1 cellular context compared by ENCODE assay signal in the genomic region with DNA sequence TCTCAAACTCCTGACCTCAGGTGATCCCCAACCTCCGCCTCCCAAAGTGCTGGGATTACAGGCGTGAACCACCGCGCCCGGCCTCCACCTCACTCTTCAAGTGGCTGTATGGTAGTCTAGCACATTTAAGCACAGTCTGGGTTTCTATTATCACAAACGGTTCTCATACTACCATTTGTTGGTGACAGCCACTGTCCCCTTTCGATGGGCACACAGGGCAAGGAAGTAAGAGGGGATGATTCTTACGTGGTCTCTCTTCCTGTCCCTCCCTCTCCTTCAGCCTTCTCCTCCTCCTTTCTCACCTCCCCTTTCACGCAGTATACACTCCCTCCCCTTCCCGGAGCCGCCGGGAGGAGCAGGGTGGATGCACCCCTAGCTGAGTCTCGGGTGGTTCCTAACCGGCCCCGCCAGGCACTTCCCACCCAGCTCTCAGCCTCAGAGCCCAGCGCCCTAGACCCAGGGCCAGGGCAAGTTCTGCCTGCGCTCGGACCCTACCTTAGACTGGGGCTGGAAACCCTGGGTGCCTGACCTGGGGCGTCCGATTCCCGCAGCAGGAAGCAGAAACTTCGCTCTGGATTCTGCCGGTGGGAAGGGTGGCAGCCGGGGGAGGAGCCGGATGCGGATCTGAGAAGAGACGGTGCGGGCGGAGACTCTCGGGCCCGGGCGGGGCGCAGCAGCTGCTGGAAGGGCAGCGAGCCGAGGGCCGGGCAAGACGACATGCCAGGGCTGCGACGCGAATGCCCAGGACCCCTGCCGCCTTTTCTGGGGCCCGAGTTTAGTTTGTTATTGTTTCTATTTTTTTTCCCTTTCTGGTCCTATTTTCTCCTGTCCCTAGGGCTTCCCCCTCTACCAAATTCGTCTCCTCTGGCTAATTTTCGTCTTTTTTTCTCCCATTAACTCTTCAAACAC.
TF ChIP-seq lines count a peak whose summit lies in the region.

A gene (minus strand): TSS at position 626 of the 909 bp plus-strand sequence. CDS start 5,062 bp downstream, outside the sequence.

TF ChIP-seq in HepG2, 621 proteins besides CTCF, POLR2A, EP300 and RAD21 (continued from another document and continues in another):
- TF ChIP-seq, protein P1, sequence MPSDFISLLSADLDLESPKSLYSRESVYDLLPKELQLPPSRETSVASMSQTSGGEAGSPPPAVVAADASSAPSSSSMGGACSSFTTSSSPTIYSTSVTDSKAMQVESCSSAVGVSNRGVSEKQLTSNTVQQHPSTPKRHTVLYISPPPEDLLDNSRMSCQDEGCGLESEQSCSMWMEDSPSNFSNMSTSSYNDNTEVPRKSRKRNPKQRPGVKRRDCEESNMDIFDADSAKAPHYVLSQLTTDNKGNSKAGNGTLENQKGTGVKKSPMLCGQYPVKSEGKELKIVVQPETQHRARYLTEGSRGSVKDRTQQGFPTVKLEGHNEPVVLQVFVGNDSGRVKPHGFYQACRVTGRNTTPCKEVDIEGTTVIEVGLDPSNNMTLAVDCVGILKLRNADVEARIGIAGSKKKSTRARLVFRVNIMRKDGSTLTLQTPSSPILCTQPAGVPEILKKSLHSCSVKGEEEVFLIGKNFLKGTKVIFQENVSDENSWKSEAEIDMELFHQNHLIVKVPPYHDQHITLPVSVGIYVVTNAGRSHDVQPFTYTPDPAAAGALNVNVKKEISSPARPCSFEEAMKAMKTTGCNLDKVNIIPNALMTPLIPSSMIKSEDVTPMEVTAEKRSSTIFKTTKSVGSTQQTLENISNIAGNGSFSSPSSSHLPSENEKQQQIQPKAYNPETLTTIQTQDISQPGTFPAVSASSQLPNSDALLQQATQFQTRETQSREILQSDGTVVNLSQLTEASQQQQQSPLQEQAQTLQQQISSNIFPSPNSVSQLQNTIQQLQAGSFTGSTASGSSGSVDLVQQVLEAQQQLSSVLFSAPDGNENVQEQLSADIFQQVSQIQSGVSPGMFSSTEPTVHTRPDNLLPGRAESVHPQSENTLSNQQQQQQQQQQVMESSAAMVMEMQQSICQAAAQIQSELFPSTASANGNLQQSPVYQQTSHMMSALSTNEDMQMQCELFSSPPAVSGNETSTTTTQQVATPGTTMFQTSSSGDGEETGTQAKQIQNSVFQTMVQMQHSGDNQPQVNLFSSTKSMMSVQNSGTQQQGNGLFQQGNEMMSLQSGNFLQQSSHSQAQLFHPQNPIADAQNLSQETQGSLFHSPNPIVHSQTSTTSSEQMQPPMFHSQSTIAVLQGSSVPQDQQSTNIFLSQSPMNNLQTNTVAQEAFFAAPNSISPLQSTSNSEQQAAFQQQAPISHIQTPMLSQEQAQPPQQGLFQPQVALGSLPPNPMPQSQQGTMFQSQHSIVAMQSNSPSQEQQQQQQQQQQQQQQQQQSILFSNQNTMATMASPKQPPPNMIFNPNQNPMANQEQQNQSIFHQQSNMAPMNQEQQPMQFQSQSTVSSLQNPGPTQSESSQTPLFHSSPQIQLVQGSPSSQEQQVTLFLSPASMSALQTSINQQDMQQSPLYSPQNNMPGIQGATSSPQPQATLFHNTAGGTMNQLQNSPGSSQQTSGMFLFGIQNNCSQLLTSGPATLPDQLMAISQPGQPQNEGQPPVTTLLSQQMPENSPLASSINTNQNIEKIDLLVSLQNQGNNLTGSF (CRISPR knock-in tag; IDR thresholded peaks at IDR 0.05) = no peak
- TF ChIP-seq, protein P2, sequence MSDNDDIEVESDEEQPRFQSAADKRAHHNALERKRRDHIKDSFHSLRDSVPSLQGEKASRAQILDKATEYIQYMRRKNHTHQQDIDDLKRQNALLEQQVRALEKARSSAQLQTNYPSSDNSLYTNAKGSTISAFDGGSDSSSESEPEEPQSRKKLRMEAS (IDR thresholded peaks at IDR 0.05) = peak; percentile 58; the same call in 1 of the 2 replicates
- no peak for TF ChIP-seq FOSL1 (CRISPR knock-in tag; IDR thresholded peaks at IDR 0.05; ENCODE audit: borderline replicate concordance)
- TF ChIP-seq THYN1 (CRISPR knock-in tag; IDR thresholded peaks at IDR 0.05; ENCODE audit: borderline replicate concordance, low read depth) = no peak
- peak; percentile 33; the same call in 1 of the 2 replicates for TF ChIP-seq ZNF790 (CRISPR knock-in tag; IDR thresholded peaks at IDR 0.05; ENCODE audit: borderline replicate concordance)
- TF ChIP-seq THAP11 (CRISPR knock-in tag; IDR thresholded peaks at IDR 0.05) = peak; percentile 68
- TF ChIP-seq TARDBP (CRISPR knock-in tag; IDR thresholded peaks at IDR 0.05) = peak; percentile 78; the same call in 1 of the 2 replicates
- TF ChIP-seq ZNF616 (CRISPR knock-in tag; IDR thresholded peaks at IDR 0.05; ENCODE audit: low read depth) = no peak
- TF ChIP-seq ZNF331 (CRISPR knock-in tag; IDR thresholded peaks at IDR 0.05) = peak; percentile 61; the same call in 1 of the 2 replicates
- no peak; the same call in 1 of the 2 replicates for TF ChIP-seq RFXAP (CRISPR knock-in tag; IDR thresholded peaks at IDR 0.05; ENCODE audit: borderline replicate concordance)
- no peak for TF ChIP-seq MAFG (CRISPR knock-in tag; IDR thresholded peaks at IDR 0.05)
- TF ChIP-seq ZNF333 (CRISPR knock-in tag; IDR thresholded peaks at IDR 0.05; ENCODE audit: borderline replicate concordance) = no peak; the same call in 1 of the 2 replicates
- TF ChIP-seq, protein P3, sequence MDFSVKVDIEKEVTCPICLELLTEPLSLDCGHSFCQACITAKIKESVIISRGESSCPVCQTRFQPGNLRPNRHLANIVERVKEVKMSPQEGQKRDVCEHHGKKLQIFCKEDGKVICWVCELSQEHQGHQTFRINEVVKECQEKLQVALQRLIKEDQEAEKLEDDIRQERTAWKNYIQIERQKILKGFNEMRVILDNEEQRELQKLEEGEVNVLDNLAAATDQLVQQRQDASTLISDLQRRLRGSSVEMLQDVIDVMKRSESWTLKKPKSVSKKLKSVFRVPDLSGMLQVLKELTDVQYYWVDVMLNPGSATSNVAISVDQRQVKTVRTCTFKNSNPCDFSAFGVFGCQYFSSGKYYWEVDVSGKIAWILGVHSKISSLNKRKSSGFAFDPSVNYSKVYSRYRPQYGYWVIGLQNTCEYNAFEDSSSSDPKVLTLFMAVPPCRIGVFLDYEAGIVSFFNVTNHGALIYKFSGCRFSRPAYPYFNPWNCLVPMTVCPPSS (IDR thresholded peaks at IDR 0.05) = no peak
- TF ChIP-seq, protein P4, sequence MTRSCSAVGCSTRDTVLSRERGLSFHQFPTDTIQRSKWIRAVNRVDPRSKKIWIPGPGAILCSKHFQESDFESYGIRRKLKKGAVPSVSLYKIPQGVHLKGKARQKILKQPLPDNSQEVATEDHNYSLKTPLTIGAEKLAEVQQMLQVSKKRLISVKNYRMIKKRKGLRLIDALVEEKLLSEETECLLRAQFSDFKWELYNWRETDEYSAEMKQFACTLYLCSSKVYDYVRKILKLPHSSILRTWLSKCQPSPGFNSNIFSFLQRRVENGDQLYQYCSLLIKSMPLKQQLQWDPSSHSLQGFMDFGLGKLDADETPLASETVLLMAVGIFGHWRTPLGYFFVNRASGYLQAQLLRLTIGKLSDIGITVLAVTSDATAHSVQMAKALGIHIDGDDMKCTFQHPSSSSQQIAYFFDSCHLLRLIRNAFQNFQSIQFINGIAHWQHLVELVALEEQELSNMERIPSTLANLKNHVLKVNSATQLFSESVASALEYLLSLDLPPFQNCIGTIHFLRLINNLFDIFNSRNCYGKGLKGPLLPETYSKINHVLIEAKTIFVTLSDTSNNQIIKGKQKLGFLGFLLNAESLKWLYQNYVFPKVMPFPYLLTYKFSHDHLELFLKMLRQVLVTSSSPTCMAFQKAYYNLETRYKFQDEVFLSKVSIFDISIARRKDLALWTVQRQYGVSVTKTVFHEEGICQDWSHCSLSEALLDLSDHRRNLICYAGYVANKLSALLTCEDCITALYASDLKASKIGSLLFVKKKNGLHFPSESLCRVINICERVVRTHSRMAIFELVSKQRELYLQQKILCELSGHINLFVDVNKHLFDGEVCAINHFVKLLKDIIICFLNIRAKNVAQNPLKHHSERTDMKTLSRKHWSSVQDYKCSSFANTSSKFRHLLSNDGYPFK (CRISPR knock-in tag; IDR thresholded peaks at IDR 0.05; ENCODE audit: borderline replicate concordance) = peak; percentile 71; the same call in 1 of the 2 replicates
- peak; percentile 86; the same call in 1 of the 2 replicates for TF ChIP-seq ZNF782 (CRISPR knock-in tag; IDR thresholded peaks at IDR 0.05; ENCODE audit: borderline replicate concordance)
- TF ChIP-seq NFIB (CRISPR knock-in tag; IDR thresholded peaks at IDR 0.05; ENCODE audit: borderline replicate concordance) = no peak
- TF ChIP-seq, protein P5, sequence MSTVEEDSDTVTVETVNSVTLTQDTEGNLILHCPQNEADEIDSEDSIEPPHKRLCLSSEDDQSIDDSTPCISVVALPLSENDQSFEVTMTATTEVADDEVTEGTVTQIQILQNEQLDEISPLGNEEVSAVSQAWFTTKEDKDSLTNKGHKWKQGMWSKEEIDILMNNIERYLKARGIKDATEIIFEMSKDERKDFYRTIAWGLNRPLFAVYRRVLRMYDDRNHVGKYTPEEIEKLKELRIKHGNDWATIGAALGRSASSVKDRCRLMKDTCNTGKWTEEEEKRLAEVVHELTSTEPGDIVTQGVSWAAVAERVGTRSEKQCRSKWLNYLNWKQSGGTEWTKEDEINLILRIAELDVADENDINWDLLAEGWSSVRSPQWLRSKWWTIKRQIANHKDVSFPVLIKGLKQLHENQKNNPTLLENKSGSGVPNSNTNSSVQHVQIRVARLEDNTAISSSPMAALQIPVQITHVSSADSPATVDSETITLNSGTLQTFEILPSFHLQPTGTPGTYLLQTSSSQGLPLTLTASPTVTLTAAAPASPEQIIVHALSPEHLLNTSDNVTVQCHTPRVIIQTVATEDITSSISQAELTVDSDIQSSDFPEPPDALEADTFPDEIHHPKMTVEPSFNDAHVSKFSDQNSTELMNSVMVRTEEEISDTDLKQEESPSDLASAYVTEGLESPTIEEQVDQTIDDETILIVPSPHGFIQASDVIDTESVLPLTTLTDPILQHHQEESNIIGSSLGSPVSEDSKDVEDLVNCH (CRISPR knock-in tag; IDR thresholded peaks at IDR 0.05) = peak; percentile 62; the same call in 1 of the 2 replicates
- no peak for TF ChIP-seq CBX1 (IDR thresholded peaks at IDR 0.05; ENCODE audit: low read depth)
- TF ChIP-seq SNRNP70 (IDR thresholded peaks at IDR 0.05; ENCODE audit: low read depth, low read length) = no peak
- TF ChIP-seq JDP2 (CRISPR knock-in tag; IDR thresholded peaks at IDR 0.05; ENCODE audit: borderline replicate concordance) = no peak
- peak; percentile 78 for TF ChIP-seq SALL2 (CRISPR knock-in tag; IDR thresholded peaks at IDR 0.05)
- TF ChIP-seq RNF2 (conservative IDR thresholded peaks at IDR 0.05; ENCODE audit: low read depth) = no peak
- TF ChIP-seq, protein P6, sequence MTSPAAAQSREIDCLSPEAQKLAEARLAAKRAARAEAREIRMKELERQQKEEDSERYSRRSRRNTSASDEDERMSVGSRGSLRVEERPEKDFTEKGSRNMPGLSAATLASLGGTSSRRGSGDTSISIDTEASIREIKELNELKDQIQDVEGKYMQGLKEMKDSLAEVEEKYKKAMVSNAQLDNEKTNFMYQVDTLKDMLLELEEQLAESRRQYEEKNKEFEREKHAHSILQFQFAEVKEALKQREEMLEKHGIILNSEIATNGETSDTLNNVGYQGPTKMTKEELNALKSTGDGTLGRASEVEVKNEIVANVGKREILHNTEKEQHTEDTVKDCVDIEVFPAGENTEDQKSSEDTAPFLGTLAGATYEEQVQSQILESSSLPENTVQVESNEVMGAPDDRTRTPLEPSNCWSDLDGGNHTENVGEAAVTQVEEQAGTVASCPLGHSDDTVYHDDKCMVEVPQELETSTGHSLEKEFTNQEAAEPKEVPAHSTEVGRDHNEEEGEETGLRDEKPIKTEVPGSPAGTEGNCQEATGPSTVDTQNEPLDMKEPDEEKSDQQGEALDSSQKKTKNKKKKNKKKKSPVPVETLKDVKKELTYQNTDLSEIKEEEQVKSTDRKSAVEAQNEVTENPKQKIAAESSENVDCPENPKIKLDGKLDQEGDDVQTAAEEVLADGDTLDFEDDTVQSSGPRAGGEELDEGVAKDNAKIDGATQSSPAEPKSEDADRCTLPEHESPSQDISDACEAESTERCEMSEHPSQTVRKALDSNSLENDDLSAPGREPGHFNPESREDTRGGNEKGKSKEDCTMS (CRISPR knock-in tag; conservative IDR thresholded peaks at IDR 0.05) = no peak
- TF ChIP-seq RBM39 (IDR thresholded peaks at IDR 0.05; ENCODE audit: low read depth, low read length, poor library complexity, severe bottlenecking) = peak; percentile 83
- TF ChIP-seq, protein P7, sequence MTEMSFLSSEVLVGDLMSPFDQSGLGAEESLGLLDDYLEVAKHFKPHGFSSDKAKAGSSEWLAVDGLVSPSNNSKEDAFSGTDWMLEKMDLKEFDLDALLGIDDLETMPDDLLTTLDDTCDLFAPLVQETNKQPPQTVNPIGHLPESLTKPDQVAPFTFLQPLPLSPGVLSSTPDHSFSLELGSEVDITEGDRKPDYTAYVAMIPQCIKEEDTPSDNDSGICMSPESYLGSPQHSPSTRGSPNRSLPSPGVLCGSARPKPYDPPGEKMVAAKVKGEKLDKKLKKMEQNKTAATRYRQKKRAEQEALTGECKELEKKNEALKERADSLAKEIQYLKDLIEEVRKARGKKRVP (CRISPR knock-in tag; IDR thresholded peaks at IDR 0.05) = 0 out of 4 replicates have a peak, but pooled peaks of 1 of the 2 experiments have one; percentile 18
- TF ChIP-seq, protein P8, sequence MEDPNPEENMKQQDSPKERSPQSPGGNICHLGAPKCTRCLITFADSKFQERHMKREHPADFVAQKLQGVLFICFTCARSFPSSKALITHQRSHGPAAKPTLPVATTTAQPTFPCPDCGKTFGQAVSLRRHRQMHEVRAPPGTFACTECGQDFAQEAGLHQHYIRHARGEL (CRISPR knock-in tag; IDR thresholded peaks at IDR 0.05) = no peak
- no peak for TF ChIP-seq CREM (IDR thresholded peaks at IDR 0.05)
- TF ChIP-seq CREM (CRISPR knock-in tag; IDR thresholded peaks at IDR 0.05) = no peak
- TF ChIP-seq, protein P9, sequence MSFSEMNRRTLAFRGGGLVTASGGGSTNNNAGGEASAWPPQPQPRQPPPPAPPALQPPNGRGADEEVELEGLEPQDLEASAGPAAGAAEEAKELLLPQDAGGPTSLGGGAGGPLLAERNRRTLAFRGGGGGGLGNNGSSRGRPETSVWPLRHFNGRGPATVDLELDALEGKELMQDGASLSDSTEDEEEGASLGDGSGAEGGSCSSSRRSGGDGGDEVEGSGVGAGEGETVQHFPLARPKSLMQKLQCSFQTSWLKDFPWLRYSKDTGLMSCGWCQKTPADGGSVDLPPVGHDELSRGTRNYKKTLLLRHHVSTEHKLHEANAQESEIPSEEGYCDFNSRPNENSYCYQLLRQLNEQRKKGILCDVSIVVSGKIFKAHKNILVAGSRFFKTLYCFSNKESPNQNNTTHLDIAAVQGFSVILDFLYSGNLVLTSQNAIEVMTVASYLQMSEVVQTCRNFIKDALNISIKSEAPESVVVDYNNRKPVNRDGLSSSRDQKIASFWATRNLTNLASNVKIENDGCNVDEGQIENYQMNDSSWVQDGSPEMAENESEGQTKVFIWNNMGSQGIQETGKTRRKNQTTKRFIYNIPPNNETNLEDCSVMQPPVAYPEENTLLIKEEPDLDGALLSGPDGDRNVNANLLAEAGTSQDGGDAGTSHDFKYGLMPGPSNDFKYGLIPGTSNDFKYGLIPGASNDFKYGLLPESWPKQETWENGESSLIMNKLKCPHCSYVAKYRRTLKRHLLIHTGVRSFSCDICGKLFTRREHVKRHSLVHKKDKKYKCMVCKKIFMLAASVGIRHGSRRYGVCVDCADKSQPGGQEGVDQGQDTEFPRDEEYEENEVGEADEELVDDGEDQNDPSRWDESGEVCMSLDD (CRISPR knock-in tag; IDR thresholded peaks at IDR 0.05; ENCODE audit: borderline replicate concordance) = 0 out of 2 replicates have a peak, but pooled peaks have one; percentile 44
- TF ChIP-seq ZSCAN31 (CRISPR knock-in tag; IDR thresholded peaks at IDR 0.05; ENCODE audit: low read depth) = peak; percentile 79; the same call in 1 of the 2 replicates
